ENCODE assay signal across 16 cellular contexts in genomic region chr6:38141045-38141444, GRCh38.
"Had no signal": no experiment of that assay in that cellular context is flagged by ENCODE, and none has a peak within 500 bp of the region (broad histone marks: within the 10 kb centered on the region; RNA-seq: fewer than 3 reads in every experiment).

No MANE protein-coding gene starts in this region.

- ATAC-seq: gastrocnemius medialis, heart left ventricle, natural killer cell had no signal

- H3K9me3 ChIP-seq: gastrocnemius medialis, heart left ventricle, pancreas, right lobe of liver, stomach, testis, upper lobe of left lung had no signal

- H3K36me3 ChIP-seq: gastrocnemius medialis, pancreas, right lobe of liver, upper lobe of left lung had no signal

- DNase-seq: activated CD4-positive, alpha-beta T cell treated with anti-CD3 and anti-CD28 coated beads, Interleukin-2, amount 50 U/mL, for 48 hours; activated naive CD4-positive, alpha-beta T cell; aorta; gastrocnemius medialis; heart left ventricle; kidney glomerular epithelial cell; natural killer cell; pancreas; right lobe of liver; small intestine; stimulated activated CD4-positive, alpha-beta T cell treated with anti-CD3 and anti-CD28 coated beads, Interleukin-15, amount 100 ng/mL, for 24 hours; stimulated activated CD4-positive, alpha-beta T cell treated with anti-CD3 and anti-CD28 coated beads, Interleukin-2, amount 100 ng/mL, for 48 hours; stomach; testis; upper lobe of left lung had no signal

- H3K9me3 Mint-ChIP-seq: natural killer cell had no signal

- H3K36me3 Mint-ChIP-seq: natural killer cell had no signal

- H3K27ac Mint-ChIP-seq: natural killer cell had no signal

- H3K27ac ChIP-seq: coronary artery, gastrocnemius medialis, heart left ventricle, pancreas, right lobe of liver, stomach, testis, upper lobe of left lung had no signal

- H3K4me3 Mint-ChIP-seq: natural killer cell had no signal

- H3K4me3 ChIP-seq: coronary artery, gastrocnemius medialis, heart left ventricle, pancreas, right lobe of liver, stomach, testis, upper lobe of left lung had no signal

- H3K4me1 ChIP-seq: gastrocnemius medialis, pancreas, testis had no signal

- H3K27me3 ChIP-seq: gastrocnemius medialis, heart left ventricle, pancreas, right lobe of liver, stomach, testis, upper lobe of left lung had no signal
